15 cellular contexts compared by ENCODE assay signal in the genomic region with DNA sequence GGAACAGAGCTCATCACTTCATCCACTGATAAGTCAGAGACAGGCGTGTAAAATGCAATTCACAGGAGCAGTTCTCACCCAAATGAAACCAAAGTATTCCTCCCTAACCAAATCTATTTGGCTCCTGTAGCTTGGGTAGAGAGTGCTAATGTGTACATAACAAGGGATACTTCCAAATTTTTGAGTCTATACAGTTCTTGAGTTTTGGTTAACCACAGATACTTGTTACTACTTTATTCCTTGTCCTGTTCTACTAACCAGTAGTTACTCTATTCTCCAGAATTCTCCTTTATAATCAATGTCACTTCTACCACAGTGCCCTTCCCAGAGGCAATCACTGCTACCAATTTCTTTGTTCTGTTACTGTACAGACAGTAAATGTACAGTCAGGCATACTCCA. TPM values are rescaled to one million over a fixed set of nuclear protein-coding genes. Genes with fewer than 3 reads are reported as not detected.
DNase-seq lines count a peak whose midpoint lies in the region; TF ChIP-seq lines count a peak whose summit lies in the region.
"Had no signal": no experiment of that assay in that cellular context is flagged by ENCODE, and none has a peak within 500 bp of the region (broad histone marks: within the 10 kb centered on the region; RNA-seq: fewer than 3 reads in every experiment).

No MANE protein-coding gene starts in this region.

- no peaks in the 10 kb centered on the region for H3K27me3 ChIP-seq in spleen (replicated peaks in 1 of 7)
- H3K27me3 ChIP-seq: body of pancreas, SJSA1, transverse colon had no signal

- peak overlapping the region in 1 of 8 donors; percentile 39 for H3K4me3 ChIP-seq in spleen
- H3K4me3 ChIP-seq: body of pancreas, SJSA1, transverse colon had no signal

- H3K9me3 Mint-ChIP-seq in T-helper 2 cell treated with Interferon-gamma antibody and Interleukin-4, amounts not matched to agents 5 μg/mL and 100 μg/mL, for 36 hours = no peaks in the 10 kb centered on the region
- no peaks in the 10 kb centered on the region for H3K9me3 Mint-ChIP-seq in IgD-negative memory B cell
- peaks cover 5% of the 10 kb centered on the region for H3K9me3 Mint-ChIP-seq in activated naive CD8-positive, alpha-beta T cell treated with anti-CD3 and anti-CD28 coated beads for 36 hours

- intact Hi-C loops in spleen (cut with DNase I; ENCODE audit: low total_unique reads) = no loop called here

- WGBS in spleen, 5 donors = 40 to 65% (median 57%) methylated on average over 1 of the region's 1 CpG

- peak overlapping the region in 7 of 8 donors; percentile 55 to 87 (median 77) for H3K27ac ChIP-seq in spleen
- H3K27ac ChIP-seq: SJSA1, WERI-Rb-1 had no signal

- DNase-seq in T-helper 2 cell treated with Interferon-gamma antibody and Interleukin-4, amounts not matched to agents 5 μg/mL and 100 μg/mL, for 36 hours (ENCODE audit: low spot score) = no peak
- DNase-seq in T-helper 2 cell = no peak
- DNase-seq in activated naive CD8-positive, alpha-beta T cell treated with anti-CD3 and anti-CD28 coated beads for 36 hours = no peak
- DNase-seq in spleen = no peak
- DNase-seq in NCI-H1417 treated with DMSO at 0.1 percent for 48 hours (lab: John Stamatoyannopoulos, UW) = no peak
- no peak for DNase-seq in NCI-H446 (lab: John Stamatoyannopoulos, UW)
- DNase-seq in DMS53 (lab: John Stamatoyannopoulos, UW) = no peak
- DNase-seq: body of pancreas, COR-L47, hippocampal formation, NCI-H2081 treated with DMSO at 0.1 percent for 48 hours, transverse colon, WERI-Rb-1 had no signal

- peaks cover 49 to 95% (median 82%) of the 10 kb centered on the region in 6 donors for H3K4me1 ChIP-seq in spleen

- H3K4me1 Mint-ChIP-seq in T-helper 2 cell treated with Interferon-gamma antibody and Interleukin-4, amounts not matched to agents 5 μg/mL and 100 μg/mL, for 36 hours (ENCODE audit: low read depth) = peaks cover 41% of the 10 kb centered on the region
- peaks cover 60 to 66% (median 62%) of the 10 kb centered on the region in 3 donors for H3K4me1 Mint-ChIP-seq in IgD-negative memory B cell
- peaks cover 75% of the 10 kb centered on the region for H3K4me1 Mint-ChIP-seq in activated naive CD8-positive, alpha-beta T cell treated with anti-CD3 and anti-CD28 coated beads for 36 hours

- H3K36me3 Mint-ChIP-seq in T-helper 2 cell treated with Interferon-gamma antibody and Interleukin-4, amounts not matched to agents 5 μg/mL and 100 μg/mL, for 36 hours (ENCODE audit: low read depth) = peaks cover 37% of the 10 kb centered on the region
- H3K36me3 Mint-ChIP-seq in IgD-negative memory B cell = peaks cover 11% of the 10 kb centered on the region
- H3K36me3 Mint-ChIP-seq in activated naive CD8-positive, alpha-beta T cell treated with anti-CD3 and anti-CD28 coated beads for 36 hours = peaks cover 45% of the 10 kb centered on the region

- peak overlapping the region; percentile 80 for H3K27ac Mint-ChIP-seq in T-helper 2 cell treated with Interferon-gamma antibody and Interleukin-4, amounts not matched to agents 5 μg/mL and 100 μg/mL, for 36 hours
- peak overlapping the region; percentile 85 to 93 (median 86) for H3K27ac Mint-ChIP-seq in IgD-negative memory B cell
- H3K27ac Mint-ChIP-seq in activated naive CD8-positive, alpha-beta T cell treated with anti-CD3 and anti-CD28 coated beads for 36 hours = peak overlapping the region; percentile 16

- no peak for TF ChIP-seq POLR2A in spleen (IDR thresholded peaks at IDR 0.05)

- no peak for TF ChIP-seq CTCF in spleen (IDR thresholded peaks at IDR 0.05 in 8 of 11, conservative IDR thresholded peaks at IDR 0.05 in 3 of 11)

- no peaks in the 10 kb centered on the region for H3K27me3 Mint-ChIP-seq in T-helper 2 cell treated with Interferon-gamma antibody and Interleukin-4, amounts not matched to agents 5 μg/mL and 100 μg/mL, for 36 hours (ENCODE audit: low read depth)
- H3K27me3 Mint-ChIP-seq in IgD-negative memory B cell = no peaks in the 10 kb centered on the region
- H3K27me3 Mint-ChIP-seq in activated naive CD8-positive, alpha-beta T cell treated with anti-CD3 and anti-CD28 coated beads for 36 hours = no peaks in the 10 kb centered on the region

- peaks cover 0 to 36% (median 15%) of the 10 kb centered on the region in 6 donors for H3K36me3 ChIP-seq in spleen
- H3K36me3 ChIP-seq: SJSA1, WERI-Rb-1 had no signal

- H3K9me3 ChIP-seq in spleen = no peaks in the 10 kb centered on the region
- H3K9me3 ChIP-seq: body of pancreas, SJSA1, transverse colon had no signal

- H3K4me3 Mint-ChIP-seq in T-helper 2 cell treated with Interferon-gamma antibody and Interleukin-4, amounts not matched to agents 5 μg/mL and 100 μg/mL, for 36 hours = peak overlapping the region; percentile 40
- H3K4me3 Mint-ChIP-seq in IgD-negative memory B cell = peak overlapping the region; percentile 8 to 89 (median 72)
- no peak overlapping the region for H3K4me3 Mint-ChIP-seq in activated naive CD8-positive, alpha-beta T cell treated with anti-CD3 and anti-CD28 coated beads for 36 hours

RNA-seq across cellular contexts. Expression of a gene that starts 57.3 kb away (rescaled TPM):
- polyA plus RNA-seq in IgD-negative memory B cell (148 TPM), spleen (10 to 100 TPM; 18.0 to 33.7 (median 28.3) TPM)
- 10 to 100 TPM; 93.3 to 97.9 TPM for total RNA-seq in activated naive CD8-positive, alpha-beta T cell treated with anti-CD3 and anti-CD28 coated beads for 36 hours
- total RNA-seq in spleen = 100 to 1,000 TPM; 107 to 146 (median 124) TPM

Comparison
In these comparisons a context has a peak if more than half of its experiments do, and no peak if none do; other contexts are left out.
1. H3K27ac Mint-ChIP-seq: peak in every context shown above with its lines; median percentile 86 in IgD-negative memory B cell; 80 in T-helper 2 cell treated with Interferon-gamma antibody and Interleukin-4, amounts not matched to agents 5 μg/mL and 100 μg/mL, for 36 hours; 16 in activated naive CD8-positive, alpha-beta T cell treated with anti-CD3 and anti-CD28 coated beads for 36 hours.